In genomic region chr12:59459966-59460365, GRCh38 we compare ENCODE assay signal across 18 cellular contexts.
DNase-seq lines count a peak whose midpoint lies in the region; ATAC-seq and TF ChIP-seq lines count a peak whose summit lies in the region.
"Had no signal": no experiment of that assay in that cellular context is flagged by ENCODE, and none has a peak within 500 bp of the region (broad histone marks: within the 10 kb centered on the region; RNA-seq: fewer than 3 reads in every experiment).

No MANE protein-coding gene starts in this region.

- BruUV-seq in Calu3 (replicated peaks; lab: Mats Ljungman, UMichigan) (no TSS peak), PC-3 (replicated peaks; lab: Mats Ljungman, UMichigan) (no TSS peak)

- H3K4me1 ChIP-seq in PC-3 (ENCODE audit: insufficient read depth, low read length), result peaks cover 9% of the 10 kb centered on the region; the same call in 1 of the 2 replicates
- H3K4me1 ChIP-seq: BLaER1 treated with 17β-estradiol and CSF1 and Interleukin-3, amounts not matched to agents 10 nM and 100 nM; esophagus muscularis mucosa; psoas muscle; tibial nerve had no signal

- H3K4me2 ChIP-seq in PC-3 (ENCODE audit: low read length) (0 out of 2 replicates have a peak overlapping the region, but pooled peaks have one; percentile 2), neural cell (ENCODE audit: low read length) (no peak overlapping the region)
- H3K4me2 ChIP-seq: BLaER1 treated with 17β-estradiol and CSF1 and Interleukin-3, amounts not matched to agents 10 nM and 100 nM had no signal

- peaks cover 23% of the 10 kb centered on the region for H3K4me1 Mint-ChIP-seq in Calu3 (ENCODE audit: low read depth, unreplicated experiment)
- H3K4me1 Mint-ChIP-seq: T-helper 17 cell had no signal

- no peak for TF ChIP-seq CTCF in Calu3 (IDR thresholded peaks at IDR 0.05; ENCODE audit: unreplicated experiment)
- no peak for TF ChIP-seq CTCF in PC-3 (conservative IDR thresholded peaks at IDR 0.05; ENCODE audit: low read depth, low read length)
- TF ChIP-seq CTCF in epithelial cell of proximal tubule (conservative IDR thresholded peaks at IDR 0.05; ENCODE audit: low read depth, low read length), result no peak
- TF ChIP-seq CTCF in neural cell (IDR thresholded peaks at IDR 0.05; ENCODE audit: poor library complexity, severe bottlenecking), result no peak

- H3K27ac ChIP-seq in PC-3 (ENCODE audit: low read length), result no peak overlapping the region
- H3K27ac ChIP-seq in neural cell (ENCODE audit: low read length), result peak overlapping the region; percentile 7
- H3K27ac ChIP-seq: BLaER1 treated with 17β-estradiol and CSF1 and Interleukin-3, amounts not matched to agents 10 nM and 100 nM; esophagus muscularis mucosa; psoas muscle; tibial nerve had no signal

- no peaks in the 10 kb centered on the region for H3K9me3 Mint-ChIP-seq in Calu3 (ENCODE audit: low read depth, unreplicated experiment)
- H3K9me3 Mint-ChIP-seq: activated naive CD4-positive, alpha-beta T cell treated with anti-CD3 and anti-CD28 coated beads, Interleukin-2, amount 50 U/mL, for 72 hours had no signal

- H3K36me3 Mint-ChIP-seq in Calu3 (ENCODE audit: insufficient read depth, unreplicated experiment), result no peaks in the 10 kb centered on the region
- H3K36me3 Mint-ChIP-seq: activated naive CD4-positive, alpha-beta T cell treated with anti-CD3 and anti-CD28 coated beads, Interleukin-2, amount 50 U/mL, for 72 hours had no signal

- no peaks in the 10 kb centered on the region for H3K9me2 ChIP-seq in PC-3 (replicated peaks; ENCODE audit: low read length)
- no peaks in the 10 kb centered on the region for H3K9me2 ChIP-seq in neural cell (ENCODE audit: insufficient read depth, low read length)

- intact Hi-C loops in Calu3 (cut with micrococcal nuclease; ENCODE audit: unreplicated experiment) (no loop called here), PC-3 (cut with micrococcal nuclease) (no loop called here), left colon (cut with DNase I, micrococcal nuclease) (no loop called here)

- H3K27ac Mint-ChIP-seq in Calu3 (ENCODE audit: unreplicated experiment), result peak overlapping the region; percentile 8
- H3K27ac Mint-ChIP-seq: activated naive CD4-positive, alpha-beta T cell treated with anti-CD3 and anti-CD28 coated beads, Interleukin-2, amount 50 U/mL, for 72 hours; T-helper 17 cell had no signal

- H4K20me1 ChIP-seq in PC-3 (ENCODE audit: low read length) (no peaks in the 10 kb centered on the region), neural cell (ENCODE audit: insufficient read depth) (no peaks in the 10 kb centered on the region)
- H4K20me1 ChIP-seq: BLaER1 treated with 17β-estradiol and CSF1 and Interleukin-3, amounts not matched to agents 10 nM and 100 nM had no signal

- H2AFZ ChIP-seq in PC-3 (ENCODE audit: low read length) (peak overlapping the region; percentile 44; the same call in 1 of the 2 replicates), neural cell (ENCODE audit: low read depth, low read length) (no peak overlapping the region)

- H3K79me2 ChIP-seq in PC-3 (ENCODE audit: low read length), result no peaks in the 10 kb centered on the region
- H3K79me2 ChIP-seq in neural cell (replicated peaks; ENCODE audit: insufficient read depth, low read length), result no peaks in the 10 kb centered on the region

- H3K27me3 Mint-ChIP-seq in Calu3 (ENCODE audit: unreplicated experiment), result no peaks in the 10 kb centered on the region

- POLR2A ChIA-PET in PC-3 (lab: Charles Lee; ENCODE audit: unreplicated experiment), result no interaction called here

- ATAC-seq in PC-3, result peak; percentile 43
- no peak for ATAC-seq in left colon
- ATAC-seq in HG02973 (IDR thresholded peaks at IDR 0.05; ENCODE audit: unreplicated experiment), result no peak
- ATAC-seq: activated naive CD4-positive, alpha-beta T cell treated with anti-CD3 and anti-CD28 coated beads, Interleukin-2, amount 50 U/mL, for 72 hours; psoas muscle; T-helper 17 cell had no signal

- H3K4me3 ChIP-seq in PC-3 (ENCODE audit: low read length), result no peak overlapping the region
- H3K4me3 ChIP-seq in epithelial cell of proximal tubule (ENCODE audit: low read depth, low read length), result no peak overlapping the region
- no peak overlapping the region for H3K4me3 ChIP-seq in neural cell (ENCODE audit: low read length)
- H3K4me3 ChIP-seq: BLaER1 treated with 17β-estradiol and CSF1 and Interleukin-3, amounts not matched to agents 10 nM and 100 nM; esophagus muscularis mucosa; psoas muscle; tibial nerve had no signal

- H3K27me3 ChIP-seq in PC-3 (ENCODE audit: low read length) (no peaks in the 10 kb centered on the region), neural cell (ENCODE audit: insufficient read depth, low read depth, low read length) (no peaks in the 10 kb centered on the region)
- H3K27me3 ChIP-seq: BLaER1 treated with 17β-estradiol and CSF1 and Interleukin-3, amounts not matched to agents 10 nM and 100 nM; esophagus muscularis mucosa; tibial nerve had no signal

- no peaks in the 10 kb centered on the region for H3K36me3 ChIP-seq in PC-3 (ENCODE audit: low read depth, low read length)
- no peaks in the 10 kb centered on the region for H3K36me3 ChIP-seq in neural cell (ENCODE audit: insufficient read depth, low read length)
- H3K36me3 ChIP-seq: BLaER1 treated with 17β-estradiol and CSF1 and Interleukin-3, amounts not matched to agents 10 nM and 100 nM; esophagus muscularis mucosa; tibial nerve had no signal

- no peak overlapping the region for H3K9ac ChIP-seq in PC-3 (ENCODE audit: low read length)
- H3K9ac ChIP-seq in neural cell (ENCODE audit: low read length), result no peak overlapping the region
- H3K9ac ChIP-seq: BLaER1 treated with 17β-estradiol and CSF1 and Interleukin-3, amounts not matched to agents 10 nM and 100 nM had no signal

- DNase-seq in Calu3 (no peak), PC-3 (peak; percentile 30), epithelial cell of proximal tubule (ENCODE audit: low read depth) (peak; percentile 16), left colon (no peak), GF-D8 (lab: John Stamatoyannopoulos, UW) (no peak)
- no peak for DNase-seq in stimulated activated CD4-positive, alpha-beta T cell treated with anti-CD3 and anti-CD28 coated beads, Interleukin-4, amount 100 ng/mL, for 1 hour
- DNase-seq: activated CD4-positive, CD25-positive, alpha-beta regulatory T cell treated with anti-CD3 and anti-CD28 coated beads, Interleukin-2, amount 50 U/mL, for 72 hours; activated T-cell treated with anti-CD3 and anti-CD28 coated beads for 4 hours; NCI-H1436 treated with DMSO at 0.1 percent for 48 hours; NCI-H510A treated with DMSO at 0.1 percent for 48 hours; psoas muscle; T-helper 17 cell had no signal

- no peak for TF ChIP-seq RAD21 in neural cell (conservative IDR thresholded peaks at IDR 0.05)

- no peak for TF ChIP-seq EP300 in neural cell (conservative IDR thresholded peaks at IDR 0.05; ENCODE audit: poor library complexity, severe bottlenecking)

- CTCF ChIA-PET in Calu3 (lab: Charles Lee), result no interaction called here
- CTCF ChIA-PET in PC-3 (lab: Charles Lee), result no interaction called here

- H3K4me3 Mint-ChIP-seq in Calu3 (ENCODE audit: low read depth, unreplicated experiment), result no peak overlapping the region
- H3K4me3 Mint-ChIP-seq: T-helper 17 cell had no signal

- no peaks in the 10 kb centered on the region for H3F3A ChIP-seq in PC-3 (ENCODE audit: low read length, unreplicated experiment)
- no peaks in the 10 kb centered on the region for H3F3A ChIP-seq in neural cell (ENCODE audit: insufficient read depth, low read length, poor library complexity, severe bottlenecking)

- H3K9me3 ChIP-seq in PC-3 (ENCODE audit: low read length) (no peaks in the 10 kb centered on the region), neural cell (ENCODE audit: low read length) (no peaks in the 10 kb centered on the region)
- H3K9me3 ChIP-seq: esophagus muscularis mucosa, psoas muscle, tibial nerve had no signal

TF ChIP-seq in neural cell, 6 proteins besides CTCF, POLR2A, EP300 and RAD21:
- TF ChIP-seq POLR2AphosphoS5 (IDR thresholded peaks at IDR 0.05), result peak; percentile 33
- TF ChIP-seq REST (IDR thresholded peaks at IDR 0.05; ENCODE audit: borderline replicate concordance), result no peak

Comparison
In these comparisons a context has a peak if more than half of its experiments do, and no peak if none do; other contexts are left out.
1. DNase-seq: peak in PC-3 (single experiment) and epithelial cell of proximal tubule (single experiment); none in Calu3 (single experiment), stimulated activated CD4-positive, alpha-beta T cell treated with anti-CD3 and anti-CD28 coated beads, Interleukin-4, amount 100 ng/mL, for 1 hour (single experiment), left colon (0 of 2) and GF-D8 (single experiment).